Comparison of ENCODE assay signal across 1 cellular context in the genomic region with DNA sequence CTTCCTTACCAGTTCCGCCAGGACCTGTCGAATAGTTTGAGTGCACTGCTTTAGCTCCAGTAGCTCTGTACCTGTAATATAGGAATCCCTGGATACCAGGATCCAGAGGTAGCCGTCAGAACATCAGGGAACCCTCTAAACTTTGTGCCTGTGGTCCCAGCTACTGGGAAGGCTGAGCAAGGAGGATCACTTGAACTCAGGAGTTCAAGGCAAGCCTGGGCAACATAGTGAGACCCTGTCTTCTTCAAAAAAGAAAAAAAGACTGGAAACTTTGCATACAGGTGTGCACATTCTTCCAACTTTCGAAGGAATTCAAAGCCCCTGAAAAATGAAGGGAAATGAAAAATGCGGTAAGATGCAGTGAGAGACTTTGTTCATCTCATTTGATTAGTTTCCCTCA.
TF ChIP-seq lines count a peak whose summit lies in the region.

No MANE protein-coding gene starts in this region.

TF ChIP-seq in endothelial cell of umbilical vein, 7 proteins besides CTCF, POLR2A, EP300 and RAD21:
- TF ChIP-seq, protein P1, sequence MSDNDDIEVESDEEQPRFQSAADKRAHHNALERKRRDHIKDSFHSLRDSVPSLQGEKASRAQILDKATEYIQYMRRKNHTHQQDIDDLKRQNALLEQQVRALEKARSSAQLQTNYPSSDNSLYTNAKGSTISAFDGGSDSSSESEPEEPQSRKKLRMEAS (IDR thresholded peaks at IDR 0.05; ENCODE audit: insufficient read depth, insufficient read length) = no peak
- TF ChIP-seq JUN (IDR thresholded peaks at IDR 0.05; ENCODE audit: borderline replicate concordance, insufficient read depth, insufficient read length, low read depth) (no peak), POLR2AphosphoS5 (IDR thresholded peaks at IDR 0.05; ENCODE audit: insufficient read depth, low read depth, low read length) (no peak), EZH2 (IDR thresholded peaks at IDR 0.05; ENCODE audit: borderline replicate concordance, low read depth, low read length, severe bottlenecking) (no peak), GATA2 (IDR thresholded peaks at IDR 0.05; ENCODE audit: insufficient read depth, insufficient read length, low read depth, low read length) (no peak), FOS (IDR thresholded peaks at IDR 0.05; ENCODE audit: borderline replicate concordance, insufficient read depth, low read length) (no peak)
